Comparison of ENCODE assay signal across 11 cellular contexts in genomic region chr17:76381633-76382304, GRCh38. TPM values are rescaled to one million over a fixed set of nuclear protein-coding genes. Genes with fewer than 3 reads are reported as not detected.
DNase-seq lines count a peak whose midpoint lies in the region; ATAC-seq and TF ChIP-seq lines count a peak whose summit lies in the region.
"Had no signal": no experiment of that assay in that cellular context is flagged by ENCODE, and none has a peak within 500 bp of the region (broad histone marks: within the 10 kb centered on the region; RNA-seq: fewer than 3 reads in every experiment).

No MANE protein-coding gene starts in this region.

- peaks cover 13% of the 10 kb centered on the region for H3K4me1 Mint-ChIP-seq in activated T-cell treated with anti-CD3 and anti-CD28 coated beads, Interleukin-2, amount 50 U/mL, for 4 hours (ENCODE audit: low read depth)
- H3K4me1 Mint-ChIP-seq in T-helper 17 cell = peaks cover 9% of the 10 kb centered on the region
- peaks cover 30% of the 10 kb centered on the region for H3K4me1 Mint-ChIP-seq in stimulated activated naive CD8-positive, alpha-beta T cell treated with anti-CD3 and anti-CD28 coated beads, Interleukin-15, amount 100 ng/mL, for 72 hours

- H3K4me3 Mint-ChIP-seq in activated T-cell treated with anti-CD3 and anti-CD28 coated beads, Interleukin-2, amount 50 U/mL, for 4 hours = peak overlapping the region; percentile 24
- peak overlapping the region; percentile 28 for H3K4me3 Mint-ChIP-seq in T-helper 17 cell
- H3K4me3 Mint-ChIP-seq in stimulated activated naive CD8-positive, alpha-beta T cell treated with anti-CD3 and anti-CD28 coated beads, Interleukin-15, amount 100 ng/mL, for 72 hours = peak overlapping the region in 1 of 2 donors; percentile 95

- H3K9me3 Mint-ChIP-seq in activated T-cell treated with anti-CD3 and anti-CD28 coated beads, Interleukin-2, amount 50 U/mL, for 4 hours = no peaks in the 10 kb centered on the region
- H3K9me3 Mint-ChIP-seq in stimulated activated naive CD8-positive, alpha-beta T cell treated with anti-CD3 and anti-CD28 coated beads, Interleukin-15, amount 100 ng/mL, for 72 hours = no peaks in the 10 kb centered on the region
- H3K9me3 Mint-ChIP-seq: IgD-negative memory B cell had no signal

- H2AFZ ChIP-seq in hepatocyte = no peak overlapping the region

- ATAC-seq in activated T-cell treated with anti-CD3 and anti-CD28 coated beads, Interleukin-2, amount 50 U/mL, for 4 hours = no peak
- no peak for ATAC-seq in T-helper 17 cell
- ATAC-seq in omental fat pad (ENCODE audit: low FRiP score) = no peak
- ATAC-seq in stimulated activated naive CD8-positive, alpha-beta T cell treated with anti-CD3 and anti-CD28 coated beads, Interleukin-15, amount 100 ng/mL, for 72 hours = no peak
- ATAC-seq in HG02884 (IDR thresholded peaks at IDR 0.05; ENCODE audit: unreplicated experiment) = no peak

- no peaks in the 10 kb centered on the region for H3K27me3 Mint-ChIP-seq in activated T-cell treated with anti-CD3 and anti-CD28 coated beads, Interleukin-2, amount 50 U/mL, for 4 hours (ENCODE audit: low read depth)
- no peaks in the 10 kb centered on the region for H3K27me3 Mint-ChIP-seq in T-helper 17 cell
- H3K27me3 Mint-ChIP-seq in stimulated activated naive CD8-positive, alpha-beta T cell treated with anti-CD3 and anti-CD28 coated beads, Interleukin-15, amount 100 ng/mL, for 72 hours = peaks cover 20% of the 10 kb centered on the region

- no peaks in the 10 kb centered on the region for H3K36me3 Mint-ChIP-seq in activated T-cell treated with anti-CD3 and anti-CD28 coated beads, Interleukin-2, amount 50 U/mL, for 4 hours (ENCODE audit: insufficient read depth)
- H3K36me3 Mint-ChIP-seq in T-helper 17 cell (ENCODE audit: low read depth) = no peaks in the 10 kb centered on the region
- H3K36me3 Mint-ChIP-seq: IgD-negative memory B cell had no signal

- DNase-seq in activated T-cell treated with anti-CD3 and anti-CD28 coated beads, Interleukin-2, amount 50 U/mL, for 4 hours = no peak
- no peak for DNase-seq in activated T-cell treated with anti-CD3 and anti-CD28 coated beads, Interleukin-2, amount 50 U/mL, for 1 hour
- DNase-seq in T-helper 17 cell = no peak
- no peak for DNase-seq in hepatocyte (ENCODE audit: low spot score)
- DNase-seq in suprapubic skin (ENCODE audit: low spot score in 2 of 2) = no peak
- no peak for DNase-seq in omental fat pad (ENCODE audit: low spot score)
- DNase-seq in stimulated activated naive CD8-positive, alpha-beta T cell treated with anti-CD3 and anti-CD28 coated beads, Interleukin-15, amount 100 ng/mL, for 72 hours = no peak
- DNase-seq: mesenchymal stem cell; NK-92 treated with Interleukin-12 subunit alpha and Interleukin-12 subunit beta, amount 100 ng/mL, for 24 hours had no signal

- H3K4me3 ChIP-seq in hepatocyte (no peak overlapping the region), suprapubic skin (peak overlapping the region; percentile 60)

- no peaks in the 10 kb centered on the region for H3K9me2 ChIP-seq in hepatocyte (replicated peaks; ENCODE audit: insufficient read depth)

- TF ChIP-seq POLR2A in suprapubic skin (IDR thresholded peaks at IDR 0.05) = no peak

- H3K27ac Mint-ChIP-seq in T-helper 17 cell = no peak overlapping the region
- H3K27ac Mint-ChIP-seq in stimulated activated naive CD8-positive, alpha-beta T cell treated with anti-CD3 and anti-CD28 coated beads, Interleukin-15, amount 100 ng/mL, for 72 hours = no peak overlapping the region

- peaks cover 15% of the 10 kb centered on the region for H3K27me3 ChIP-seq in hepatocyte
- no peaks in the 10 kb centered on the region for H3K27me3 ChIP-seq in suprapubic skin

- no peaks in the 10 kb centered on the region for H3K79me2 ChIP-seq in hepatocyte

- no peak for TF ChIP-seq CTCF in hepatocyte (IDR thresholded peaks at IDR 0.05; ENCODE audit: poor library complexity)
- TF ChIP-seq CTCF in suprapubic skin (IDR thresholded peaks at IDR 0.05) = no peak
- TF ChIP-seq CTCF in omental fat pad (IDR thresholded peaks at IDR 0.05) = no peak

- no peak for TF ChIP-seq EP300 in suprapubic skin (IDR thresholded peaks at IDR 0.05)

- no peak overlapping the region for H3K27ac ChIP-seq in hepatocyte
- H3K27ac ChIP-seq in suprapubic skin = no peak overlapping the region

- H3K36me3 ChIP-seq in hepatocyte (replicated peaks; ENCODE audit: insufficient read depth, low read depth) = no peaks in the 10 kb centered on the region
- no peaks in the 10 kb centered on the region for H3K36me3 ChIP-seq in suprapubic skin

- H3K4me2 ChIP-seq in hepatocyte = peak overlapping the region; percentile 100

- H4K20me1 ChIP-seq in hepatocyte (ENCODE audit: insufficient read depth, poor library complexity, severe bottlenecking) = no peaks in the 10 kb centered on the region

- H3K4me1 ChIP-seq in hepatocyte (ENCODE audit: insufficient read depth) (peaks cover 35% of the 10 kb centered on the region), suprapubic skin (peaks cover 61% of the 10 kb centered on the region)

- 71% methylated on average over 19 of the region's 19 CpGs for WGBS in hepatocyte (ENCODE audit: low lambda C conversion rate, missing lambda C conversion rate)
- WGBS in suprapubic skin = 56% methylated on average over 19 of the region's 19 CpGs

- H3K9me3 ChIP-seq in T-helper 17 cell (ENCODE audit: control insufficient read depth, low read length, poor library complexity, severe bottlenecking) (no peaks in the 10 kb centered on the region), hepatocyte (ENCODE audit: low read depth) (no peaks in the 10 kb centered on the region), suprapubic skin (no peaks in the 10 kb centered on the region)

RNA-seq across cellular contexts. Expression of gene SPHK1, which starts 2.6 kb away (rescaled TPM):
- 10 to 100 TPM; 16.9 to 22.2 (median 17.4) TPM for total RNA-seq in activated T-cell treated with anti-CD3 and anti-CD28 coated beads, Interleukin-2, amount 50 U/mL, for 4 hours
- 1 to 10 TPM; 2.4 to 6.0 TPM for total RNA-seq in T-helper 17 cell
- total RNA-seq in hepatocyte = 3.8 and 5.2 TPM in 2 replicates
- polyA plus RNA-seq in hepatocyte = 12.1 and 15.2 TPM in 2 replicates
- 10 to 100 TPM; 10.5 to 17.9 (median 12.5) TPM for total RNA-seq in suprapubic skin
- total RNA-seq in omental fat pad = 100 to 1,000 TPM in 1 of 4 donors, 10 to 100 TPM in 2, 1 to 10 TPM in 1; 8.7 to 107 (median 17.5) TPM
- polyA plus RNA-seq: IgD-negative memory B cell had no signal

RNA-seq across cellular contexts. Expression of gene PRPSAP1, which starts 28.1 kb away (rescaled TPM):
- 10 to 100 TPM; 28.1 to 32.3 (median 31.8) TPM for total RNA-seq in activated T-cell treated with anti-CD3 and anti-CD28 coated beads, Interleukin-2, amount 50 U/mL, for 4 hours
- total RNA-seq in T-helper 17 cell = 10 to 100 TPM; 19.4 to 22.1 TPM
- 42.1 and 61.8 TPM in 2 replicates for total RNA-seq in hepatocyte
- 42.3 and 62.3 TPM in 2 replicates for polyA plus RNA-seq in hepatocyte
- total RNA-seq in suprapubic skin = 10 to 100 TPM; 47.3 to 83.9 (median 63.8) TPM
- total RNA-seq in omental fat pad = 10 to 100 TPM; 31.3 to 80.4 (median 53.7) TPM
